1 cellular context compared by ENCODE assay signal in genomic region chr11:109155291-109155690, GRCh38.
TF ChIP-seq lines count a peak whose summit lies in the region.

No MANE protein-coding gene starts in this region.

TF ChIP-seq in WTC11, 78 proteins besides CTCF, POLR2A, EP300 and RAD21 (continued from another document):
- TF ChIP-seq ARID4B (CRISPR knock-in tag; IDR thresholded peaks at IDR 0.05; ENCODE audit: borderline replicate concordance) (no peak), GRHL2 (CRISPR knock-in tag; IDR thresholded peaks at IDR 0.05; ENCODE audit: insufficient replicate concordance, severe bottlenecking) (no peak)
- TF ChIP-seq, protein P1, sequence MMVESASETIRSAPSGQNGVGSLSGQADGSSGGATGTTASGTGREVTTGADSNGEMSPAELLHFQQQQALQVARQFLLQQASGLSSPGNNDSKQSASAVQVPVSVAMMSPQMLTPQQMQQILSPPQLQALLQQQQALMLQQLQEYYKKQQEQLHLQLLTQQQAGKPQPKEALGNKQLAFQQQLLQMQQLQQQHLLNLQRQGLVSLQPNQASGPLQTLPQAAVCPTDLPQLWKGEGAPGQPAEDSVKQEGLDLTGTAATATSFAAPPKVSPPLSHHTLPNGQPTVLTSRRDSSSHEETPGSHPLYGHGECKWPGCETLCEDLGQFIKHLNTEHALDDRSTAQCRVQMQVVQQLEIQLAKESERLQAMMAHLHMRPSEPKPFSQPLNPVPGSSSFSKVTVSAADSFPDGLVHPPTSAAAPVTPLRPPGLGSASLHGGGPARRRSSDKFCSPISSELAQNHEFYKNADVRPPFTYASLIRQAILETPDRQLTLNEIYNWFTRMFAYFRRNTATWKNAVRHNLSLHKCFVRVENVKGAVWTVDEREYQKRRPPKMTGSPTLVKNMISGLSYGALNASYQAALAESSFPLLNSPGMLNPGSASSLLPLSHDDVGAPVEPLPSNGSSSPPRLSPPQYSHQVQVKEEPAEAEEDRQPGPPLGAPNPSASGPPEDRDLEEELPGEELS (CRISPR knock-in tag; IDR thresholded peaks at IDR 0.05), result no peak
